Comparison of ENCODE assay signal across 5 cellular contexts in the genomic region with DNA sequence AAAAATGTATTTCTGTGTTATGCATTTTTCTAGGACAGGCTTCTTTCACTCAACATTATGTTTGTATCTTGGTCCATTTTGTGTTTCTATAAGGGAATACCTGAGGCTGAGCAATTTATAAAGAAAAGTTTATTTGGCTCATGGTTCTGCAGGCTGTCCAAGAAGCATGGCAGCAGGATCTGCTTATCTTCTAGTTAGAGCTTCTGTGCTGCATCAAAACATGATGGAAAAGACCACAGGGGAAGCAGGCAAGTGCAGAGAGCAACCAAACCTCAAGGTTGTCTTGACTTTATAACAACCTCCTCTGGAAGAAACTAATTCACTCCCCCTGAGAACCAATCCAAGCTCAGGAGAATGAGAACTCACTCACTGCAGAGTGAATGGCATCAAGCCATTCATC.
"Had no signal": no experiment of that assay in that cellular context is flagged by ENCODE, and none has a peak within 500 bp of the region (broad histone marks: within the 10 kb centered on the region; RNA-seq: fewer than 3 reads in every experiment).

No MANE protein-coding gene starts in this region.

- DNase-seq: IMR-90, KBM-7, KG1 had no signal

- H3K4me3 ChIP-seq: K562 had no signal

- H3K27ac ChIP-seq: HL-60 had no signal
